ENCODE assay signal across 1 cellular context in genomic region chr1:47436304-47436978, GRCh38.
TF ChIP-seq lines count a peak whose summit lies in the region.

No MANE protein-coding gene starts in this region.

TF ChIP-seq in HEK293, 187 proteins besides CTCF, POLR2A, EP300 and RAD21 (continued from another document and continues in another):
- TF ChIP-seq ZBTB49 (tag by site-specific recombination; IDR thresholded peaks at IDR 0.05; ENCODE audit: low read depth) (no peak), HIC1 (tag by site-specific recombination; IDR thresholded peaks at IDR 0.05) (peak; percentile 66; the same call in 1 of the 2 replicates), SP3 (tag by site-specific recombination; IDR thresholded peaks at IDR 0.05) (0 out of 2 replicates have a peak, but pooled peaks have one; percentile 18), ZNF692 (tag by site-specific recombination; IDR thresholded peaks at IDR 0.05) (peak; percentile 95), ZNF146 (tag by site-specific recombination; IDR thresholded peaks at IDR 0.05) (0 out of 2 replicates have a peak, but pooled peaks have one; percentile 3), ZNF10 (tag by site-specific recombination; IDR thresholded peaks at IDR 0.05) (peak; percentile 60; the same call in 1 of the 2 replicates), KLF16 (tag by site-specific recombination; IDR thresholded peaks at IDR 0.05) (peak; percentile 44; the same call in 1 of the 2 replicates), SP2 (tag by site-specific recombination; IDR thresholded peaks at IDR 0.05) (0 out of 2 replicates have a peak, but pooled peaks have one; percentile 19), WT1 (tag by site-specific recombination; IDR thresholded peaks at IDR 0.05) (no peak), ZFHX2 (tag by site-specific recombination; conservative IDR thresholded peaks at IDR 0.05) (peak; percentile 77), ZNF324 (tag by site-specific recombination; IDR thresholded peaks at IDR 0.05) (peak; percentile 90), TRIM28 (IDR thresholded peaks at IDR 0.05; ENCODE audit: borderline replicate concordance, low read length) (peak; percentile 84; the same call in 1 of the 2 replicates), ZNF138 (tag by site-specific recombination; IDR thresholded peaks at IDR 0.05; ENCODE audit: borderline replicate concordance) (no peak), KLF17 (tag by site-specific recombination; IDR thresholded peaks at IDR 0.05) (0 out of 2 replicates have a peak, but pooled peaks have one; percentile 59), BCL11A (tag by site-specific recombination; IDR thresholded peaks at IDR 0.05; ENCODE audit: low read depth) (peak; percentile 83), ZNF747 (tag by site-specific recombination; IDR thresholded peaks at IDR 0.05) (no peak), ZBTB17 (tag by site-specific recombination; IDR thresholded peaks at IDR 0.05) (peak; percentile 69; the same call in 1 of the 2 replicates), ZBTB7A (tag by site-specific recombination; IDR thresholded peaks at IDR 0.05; ENCODE audit: low read depth) (peak; percentile 49; the same call in 1 of the 2 replicates), ZNF501 (tag by site-specific recombination; IDR thresholded peaks at IDR 0.05) (peak; percentile 82; the same call in 1 of the 2 replicates), ZNF391 (tag by site-specific recombination; IDR thresholded peaks at IDR 0.05; ENCODE audit: borderline replicate concordance, low read depth) (peak; percentile 68; the same call in 1 of the 2 replicates), ZFP69B (tag by site-specific recombination; IDR thresholded peaks at IDR 0.05) (peak; percentile 96), ZNF76 (tag by site-specific recombination; IDR thresholded peaks at IDR 0.05; ENCODE audit: borderline replicate concordance, low read depth) (peak; percentile 70; the same call in 1 of the 2 replicates), ZNF600 (tag by site-specific recombination; IDR thresholded peaks at IDR 0.05) (peak; percentile 50), ATF2 (tag by site-specific recombination; IDR thresholded peaks at IDR 0.05; ENCODE audit: low read depth) (no peak), GLI4 (tag by site-specific recombination; IDR thresholded peaks at IDR 0.05) (no peak), ZNF610 (tag by site-specific recombination; IDR thresholded peaks at IDR 0.05; ENCODE audit: borderline replicate concordance) (no peak), EGR2 (tag by site-specific recombination; IDR thresholded peaks at IDR 0.05; ENCODE audit: low read depth) (peak; percentile 72), KLF8 (tag by site-specific recombination; IDR thresholded peaks at IDR 0.05) (peak; percentile 46; the same call in 1 of the 2 replicates), ZNF362 (tag by site-specific recombination; IDR thresholded peaks at IDR 0.05) (no peak), PRDM10 (tag by site-specific recombination; IDR thresholded peaks at IDR 0.05) (no peak), BCL11B (tag by site-specific recombination; IDR thresholded peaks at IDR 0.05; ENCODE audit: low read depth) (peak; percentile 44; the same call in 1 of the 2 replicates), ZBTB10 (tag by site-specific recombination; IDR thresholded peaks at IDR 0.05) (peak; percentile 64; the same call in 1 of the 2 replicates), ELK4 (IDR thresholded peaks at IDR 0.05; ENCODE audit: borderline replicate concordance, low read depth, low read length) (no peak), ZNF660 (tag by site-specific recombination; IDR thresholded peaks at IDR 0.05) (peak; percentile 66; the same call in 1 of the 2 replicates), ZNF777 (tag by site-specific recombination; IDR thresholded peaks at IDR 0.05; ENCODE audit: borderline replicate concordance) (peak; percentile 72; the same call in 1 of the 2 replicates), SETDB1 (IDR thresholded peaks at IDR 0.05; ENCODE audit: insufficient read length, low read length) (no peak), ZBTB48 (tag by site-specific recombination; IDR thresholded peaks at IDR 0.05) (peak; percentile 48), ZBTB8A (tag by site-specific recombination; IDR thresholded peaks at IDR 0.05) (peak; percentile 99), ZNF621 (tag by site-specific recombination; IDR thresholded peaks at IDR 0.05) (no peak), ZNF654 (tag by site-specific recombination; IDR thresholded peaks at IDR 0.05; ENCODE audit: low read depth) (peak; percentile 80), ZNF513 (tag by site-specific recombination; IDR thresholded peaks at IDR 0.05) (no peak)
